ENCODE assay signal across 8 cellular contexts in genomic region chr2:136327162-136327852, GRCh38.
DNase-seq lines count a peak whose midpoint lies in the region; ATAC-seq and TF ChIP-seq lines count a peak whose summit lies in the region.

No MANE protein-coding gene starts in this region.

- H3K4me3 Mint-ChIP-seq in CD4-positive, alpha-beta memory T cell, result peak overlapping the region; percentile 67 to 90 (median 80)
- peak overlapping the region; percentile 60 for H3K4me3 Mint-ChIP-seq in activated CD4-positive, alpha-beta memory T cell treated with anti-CD3 and anti-CD28 coated beads for 36 hours

- peak overlapping the region; percentile 69 for H3K27ac ChIP-seq in CD4-positive, alpha-beta memory T cell (ENCODE audit: low read depth, low read length)

- peak overlapping the region; percentile 91 to 99 (median 98) for H3K27ac Mint-ChIP-seq in CD4-positive, alpha-beta memory T cell
- peak overlapping the region; percentile 90 for H3K27ac Mint-ChIP-seq in activated CD4-positive, alpha-beta memory T cell treated with anti-CD3 and anti-CD28 coated beads for 36 hours

- intact Hi-C loops in CD4-positive, alpha-beta memory T cell (cut with micrococcal nuclease), result loop anchor here (1.0 to 5.0 kb wide), 8 partner anchors 45 to 451 kb away; partner anchors contain the start of genes CXCR4 and MCM6
- intact Hi-C loops in activated CD4-positive, alpha-beta memory T cell treated with anti-CD3 and anti-CD28 coated beads for 36 hours (cut with micrococcal nuclease), result loop anchor here (1.0 to 5.0 kb wide), 18 partner anchors 16 to 797 kb away; partner anchors contain the start of genes CXCR4, R3HDM1 and ZRANB3

- peak; percentile 89 for ATAC-seq in GM19463 (IDR thresholded peaks at IDR 0.05; ENCODE audit: unreplicated experiment)
- peak; percentile 40 for ATAC-seq in HG03575 (IDR thresholded peaks at IDR 0.05; ENCODE audit: extremely low read depth, insufficient number of reproducible peaks, low FRiP score, unreplicated experiment)

- POLR2A ChIA-PET in CD4-positive, alpha-beta memory T cell (lab: Charles Lee; ENCODE audit: partially characterized antibody), result interaction anchor here (0.6 to 3.8 kb wide), 40 partner anchors 9 to 451 kb away, joined by 3 to 68 read pairs (median 5); partner anchors contain the start of genes CXCR4, DARS1 and MCM6
- POLR2A ChIA-PET in activated CD4-positive, alpha-beta memory T cell treated with anti-CD3 and anti-CD28 coated beads for 36 hours (lab: Charles Lee), result interaction anchor here (0.7 to 3.0 kb wide), 23 partner anchors 8 to 379 kb away, joined by 3 to 25 read pairs (median 4); partner anchors contain the start of genes CXCR4 and DARS1

- no peaks in the 10 kb centered on the region for H3K36me3 ChIP-seq in CD4-positive, alpha-beta memory T cell (ENCODE audit: insufficient read depth, low read length)

- H3K4me3 ChIP-seq in CD4-positive, alpha-beta memory T cell (ENCODE audit: low read length in 2 of 2), result peak overlapping the region; percentile 7 to 39
- peak overlapping the region; percentile 6 for H3K4me3 ChIP-seq in fibroblast of villous mesenchyme (ENCODE audit: low read depth, low read length)

- H3K27me3 ChIP-seq in CD4-positive, alpha-beta memory T cell (ENCODE audit: insufficient read depth, low read length), result no peaks in the 10 kb centered on the region

- no peaks in the 10 kb centered on the region for H3K36me3 Mint-ChIP-seq in CD4-positive, alpha-beta memory T cell
- H3K36me3 Mint-ChIP-seq in activated CD4-positive, alpha-beta memory T cell treated with anti-CD3 and anti-CD28 coated beads for 36 hours, result peaks cover 6% of the 10 kb centered on the region

- peak; percentile 88 to 96 (median 91) for DNase-seq in CD4-positive, alpha-beta memory T cell
- peak; percentile 93 for DNase-seq in activated CD4-positive, alpha-beta memory T cell treated with anti-CD3 and anti-CD28 coated beads for 36 hours
- DNase-seq in fibroblast of villous mesenchyme (ENCODE audit: low read depth), result peak; percentile 16
- peak; percentile 35 to 78 (median 57) for DNase-seq in stimulated activated CD4-positive, alpha-beta T cell treated with anti-CD3 and anti-CD28 coated beads, TNF-alpha, amount 100 ng/mL, for 24 hours (ENCODE audit: low read depth in 3 of 3)
- no peak for DNase-seq in NCI-H2171 (lab: John Stamatoyannopoulos, UW)
- DNase-seq in GF-D8 (lab: John Stamatoyannopoulos, UW), result no peak

- peaks cover 42 to 62% (median 51%) of the 10 kb centered on the region in 4 donors for H3K4me1 Mint-ChIP-seq in CD4-positive, alpha-beta memory T cell
- peaks cover 73% of the 10 kb centered on the region for H3K4me1 Mint-ChIP-seq in activated CD4-positive, alpha-beta memory T cell treated with anti-CD3 and anti-CD28 coated beads for 36 hours (ENCODE audit: low read depth)

- H3K9me3 Mint-ChIP-seq in CD4-positive, alpha-beta memory T cell, result peaks cover 0 to 3% (median 0%) of the 10 kb centered on the region in 8 donors
- no peaks in the 10 kb centered on the region for H3K9me3 Mint-ChIP-seq in activated CD4-positive, alpha-beta memory T cell treated with anti-CD3 and anti-CD28 coated beads for 36 hours

- peaks cover 62% of the 10 kb centered on the region for H3K4me1 ChIP-seq in CD4-positive, alpha-beta memory T cell (ENCODE audit: insufficient read depth, low read length)

- no peak for TF ChIP-seq CTCF in fibroblast of villous mesenchyme (IDR thresholded peaks at IDR 0.05; ENCODE audit: insufficient read depth, low read depth, low read length)

- H3K27me3 Mint-ChIP-seq in CD4-positive, alpha-beta memory T cell, result no peaks in the 10 kb centered on the region
- no peaks in the 10 kb centered on the region for H3K27me3 Mint-ChIP-seq in activated CD4-positive, alpha-beta memory T cell treated with anti-CD3 and anti-CD28 coated beads for 36 hours

- H3K9me3 ChIP-seq in CD4-positive, alpha-beta memory T cell (ENCODE audit: control insufficient read depth in 1 of 2, low read length in 2 of 2), result no peaks in the 10 kb centered on the region

- CTCF ChIA-PET in CD4-positive, alpha-beta memory T cell (lab: Charles Lee; ENCODE audit: partially characterized antibody), result interaction anchor here (0.7 to 1.6 kb wide), 13 partner anchors 17 to 413 kb away, joined by 3 to 8 read pairs (median 3); partner anchors contain the start of gene DARS1
- CTCF ChIA-PET in activated CD4-positive, alpha-beta memory T cell treated with anti-CD3 and anti-CD28 coated beads for 36 hours (lab: Charles Lee), result interaction anchor here (0.9 to 1.7 kb wide), 6 partner anchors 10 to 90 kb away, joined by 3 to 8 read pairs (median 4); no protein-coding TSS in a partner anchor

Comparison
In these comparisons a context has a peak if more than half of its experiments do, and no peak if none do; other contexts are left out.
1. DNase-seq: peak in CD4-positive, alpha-beta memory T cell (5 of 5), activated CD4-positive, alpha-beta memory T cell treated with anti-CD3 and anti-CD28 coated beads for 36 hours (single experiment), fibroblast of villous mesenchyme (single experiment) and stimulated activated CD4-positive, alpha-beta T cell treated with anti-CD3 and anti-CD28 coated beads, TNF-alpha, amount 100 ng/mL, for 24 hours (3 of 3); none in NCI-H2171 (single experiment) and GF-D8 (single experiment).